ENCODE assay signal across 8 cellular contexts in the genomic region with DNA sequence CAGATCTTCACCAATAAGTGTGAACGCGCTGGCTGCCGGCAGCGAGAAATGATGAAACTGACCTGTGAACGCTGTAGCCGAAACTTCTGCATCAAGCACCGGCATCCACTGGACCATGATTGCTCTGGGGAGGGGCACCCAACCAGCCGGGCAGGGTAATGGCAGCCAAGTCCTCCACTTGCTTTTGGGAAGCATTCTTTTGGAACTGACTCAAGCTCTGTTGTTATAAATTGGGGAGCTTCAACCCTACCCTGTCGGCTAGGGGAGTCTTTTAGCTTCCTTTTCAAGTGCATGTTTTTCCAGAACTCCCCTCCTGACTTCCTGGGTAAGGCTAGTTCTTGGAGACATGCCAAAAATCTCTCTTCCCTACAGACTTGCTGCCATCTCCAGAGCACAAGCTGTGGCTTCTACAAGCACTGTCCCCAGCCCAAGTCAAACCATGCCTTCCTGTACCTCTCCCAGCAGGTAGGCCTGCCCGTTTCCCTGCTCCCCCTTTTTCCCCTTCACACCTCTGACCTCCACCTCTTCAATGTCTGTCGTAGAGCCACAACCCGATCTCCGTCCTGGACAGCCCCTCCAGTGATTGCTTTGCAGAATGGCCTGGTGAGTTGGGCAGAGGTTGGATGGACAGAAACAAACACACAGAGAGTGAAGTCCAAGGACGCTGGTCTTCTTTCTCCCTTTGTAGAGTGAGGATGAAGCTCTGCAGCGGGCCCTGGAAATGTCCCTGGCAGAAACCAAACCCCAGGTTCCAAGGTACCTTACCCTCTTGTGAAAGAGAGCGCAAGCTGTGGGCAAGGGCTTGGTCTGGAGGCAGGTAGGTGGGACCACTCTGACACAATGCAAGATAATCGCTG. TPM values are rescaled to one million over a fixed set of nuclear protein-coding genes. Genes with fewer than 3 reads are reported as not detected.
DNase-seq lines count a peak whose midpoint lies in the region; ATAC-seq and TF ChIP-seq lines count a peak whose summit lies in the region.

No MANE protein-coding gene starts in this region.

- no peak for TF ChIP-seq CTCF in smooth muscle cell (IDR thresholded peaks at IDR 0.05; ENCODE audit: borderline replicate concordance, insufficient read depth, poor library complexity, severe bottlenecking)

- H4K20me1 ChIP-seq in smooth muscle cell (ENCODE audit: low read depth), result no peaks in the 10 kb centered on the region

- H3K4me1 ChIP-seq in SJSA1 (replicated peaks) (peaks cover 18% of the 10 kb centered on the region), smooth muscle cell (ENCODE audit: low read depth) (no peaks in the 10 kb centered on the region)

- no peak overlapping the region for H3K9ac ChIP-seq in smooth muscle cell (ENCODE audit: low read depth)

- H3K27ac ChIP-seq in SJSA1 (no peak overlapping the region), smooth muscle cell (ENCODE audit: low read depth) (peak overlapping the region; percentile 87)

- H3K4me3 ChIP-seq in SJSA1 (no peak overlapping the region), smooth muscle cell (peak overlapping the region; percentile 96)

- H3K36me3 ChIP-seq in SJSA1, result peaks cover 59% of the 10 kb centered on the region
- H3K36me3 ChIP-seq in smooth muscle cell (ENCODE audit: low read depth), result no peaks in the 10 kb centered on the region

- H3K79me2 ChIP-seq in smooth muscle cell (ENCODE audit: low read depth), result no peaks in the 10 kb centered on the region

- no peak for ATAC-seq in HG03378 (IDR thresholded peaks at IDR 0.05; ENCODE audit: unreplicated experiment)

- peak overlapping the region; percentile 81 for H3K4me2 ChIP-seq in smooth muscle cell

- 89% methylated on average over 17 of the region's 17 CpGs for WGBS in smooth muscle cell (ENCODE audit: low lambda C conversion rate)

- H3F3A ChIP-seq in smooth muscle cell (ENCODE audit: low read depth), result peaks cover 5% of the 10 kb centered on the region

- H3K27me3 ChIP-seq in SJSA1 (replicated peaks), result no peaks in the 10 kb centered on the region
- H3K27me3 ChIP-seq in smooth muscle cell (ENCODE audit: low read depth), result no peaks in the 10 kb centered on the region

- H2AFZ ChIP-seq in smooth muscle cell (ENCODE audit: low read depth), result no peak overlapping the region

- DNase-seq in DMS53 (lab: John Stamatoyannopoulos, UW), result peak; percentile 45
- DNase-seq in DMS53 treated with DMSO at 0.1 percent for 48 hours (lab: John Stamatoyannopoulos, UW; ENCODE audit: unreplicated experiment), result no peak
- DNase-seq in SJSA1 (ENCODE audit: low read depth in 1 of 2, low spot score in 2 of 2), result peak; percentile 28 to 31
- peak; percentile 40 for DNase-seq in fibroblast of gingiva (ENCODE audit: low read depth)
- no peak for DNase-seq in smooth muscle cell (lab: John Stamatoyannopoulos, UW; ENCODE audit: unreplicated experiment)
- no peak for DNase-seq in T1000 (lab: John Stamatoyannopoulos, UW)
- DNase-seq in activated CD4-positive, CD25-positive, alpha-beta regulatory T cell (lab: John Stamatoyannopoulos, UW), result no peak

- H3K9me3 ChIP-seq in SJSA1 (replicated peaks), result no peaks in the 10 kb centered on the region
- no peaks in the 10 kb centered on the region for H3K9me3 ChIP-seq in smooth muscle cell (replicated peaks; ENCODE audit: low read depth)

RNA-seq across cellular contexts. Expression of gene ZFAND2B, which starts 1.5 kb away (rescaled TPM):
- total RNA-seq in SJSA1 (2014; rRNA removed; shearing (Covaris generic)), result 42.7 and 50.1 TPM in 2 replicates
- total RNA-seq in smooth muscle cell, result 19.1 and 29.7 TPM in 2 replicates
- 48.3 and 56.3 TPM in 2 replicates for polyA plus RNA-seq in smooth muscle cell

RNA-seq across cellular contexts. Expression of gene ABCB6, which starts 10.6 kb away (rescaled TPM):
- 19.1 and 22.2 TPM in 2 replicates for total RNA-seq in SJSA1 (2014; rRNA removed; shearing (Covaris generic))
- total RNA-seq in smooth muscle cell, result 18.2 and 29.0 TPM in 2 replicates
- 41.3 and 50.3 TPM in 2 replicates for polyA plus RNA-seq in smooth muscle cell

RNA-seq across cellular contexts. Expression of gene ATG9A, which starts 21.3 kb away (rescaled TPM):
- 29.8 and 45.8 TPM in 2 replicates for total RNA-seq in SJSA1 (2014; rRNA removed; shearing (Covaris generic))
- total RNA-seq in smooth muscle cell, result 44.1 and 58.1 TPM in 2 replicates
- 61.6 and 62.6 TPM in 2 replicates for polyA plus RNA-seq in smooth muscle cell

RNA-seq across cellular contexts. Expression of gene ANKZF1, which starts 21.5 kb away (rescaled TPM):
- 13.9 and 15.2 TPM in 2 replicates for total RNA-seq in SJSA1 (2014; rRNA removed; shearing (Covaris generic))
- 35.1 and 52.6 TPM in 2 replicates for total RNA-seq in smooth muscle cell
- polyA plus RNA-seq in smooth muscle cell, result 31.7 and 60.5 TPM in 2 replicates

RNA-seq across cellular contexts. Expression of gene RETREG2, which starts 30.0 kb away (rescaled TPM):
- total RNA-seq in SJSA1 (2014; rRNA removed; shearing (Covaris generic)), result 37.6 and 45.8 TPM in 2 replicates
- total RNA-seq in smooth muscle cell, result 48.7 and 49.8 TPM in 2 replicates
- polyA plus RNA-seq in smooth muscle cell, result 57.2 and 66.6 TPM in 2 replicates

Comparison
In these comparisons a context has a peak if more than half of its experiments do, and no peak if none do; other contexts are left out.
1. DNase-seq: peak in DMS53 (single experiment), SJSA1 (2 of 2) and fibroblast of gingiva (single experiment); none in DMS53 treated with DMSO at 0.1 percent for 48 hours (single experiment), smooth muscle cell (single experiment), T1000 (single experiment) and activated CD4-positive, CD25-positive, alpha-beta regulatory T cell (0 of 4).